1 cellular context compared by ENCODE assay signal in the genomic region with DNA sequence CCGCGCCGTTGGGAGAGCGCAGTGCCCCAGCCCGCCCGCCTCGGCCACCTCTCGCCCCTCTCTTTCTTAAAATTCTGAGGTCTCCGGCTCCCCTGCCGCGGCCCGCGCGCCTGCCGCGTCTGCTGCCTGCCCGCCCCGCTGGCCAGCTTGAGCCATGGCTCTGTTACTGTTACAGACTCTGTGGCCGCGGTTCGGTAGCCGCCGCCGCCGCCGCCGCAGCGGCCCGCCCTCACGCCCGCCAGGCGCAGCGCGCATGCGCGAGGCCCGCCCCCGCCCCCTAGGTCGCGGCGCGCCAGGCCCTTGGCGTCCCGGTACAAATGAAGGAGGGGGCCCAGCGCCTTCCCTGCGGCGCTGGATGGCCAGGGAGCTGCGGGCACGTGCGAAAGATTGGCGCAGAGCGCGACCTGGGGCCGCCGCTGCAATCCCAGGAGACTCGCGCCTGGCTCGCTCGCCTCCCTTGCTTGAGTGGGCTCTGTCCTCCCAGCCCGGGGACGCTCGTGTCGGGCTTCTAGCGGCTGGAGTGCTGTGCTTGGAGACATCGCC.
TF ChIP-seq lines count a peak whose summit lies in the region.

Gene ONECUT1, minus strand, starts transcription at position 171 of the 543 bp plus-strand sequence. CDS start 452 bp downstream, outside the sequence.

TF ChIP-seq in A549, 52 proteins besides CTCF, POLR2A, EP300 and RAD21 (continued from another document):
- TF ChIP-seq PBX3 (IDR thresholded peaks at IDR 0.05) (no peak), HOXB13 (CRISPR knock-in tag; IDR thresholded peaks at IDR 0.05; ENCODE audit: low read depth) (no peak), HOXB5 (CRISPR knock-in tag; IDR thresholded peaks at IDR 0.05) (no peak), NPAS2 (CRISPR knock-in tag; IDR thresholded peaks at IDR 0.05; ENCODE audit: borderline replicate concordance) (no peak), PHF8 (IDR thresholded peaks at IDR 0.05; ENCODE audit: borderline replicate concordance, low read depth) (peak; percentile 29; the same call in 1 of the 2 replicates), HDAC2 (IDR thresholded peaks at IDR 0.05) (0 out of 2 replicates have a peak, but pooled peaks have one; percentile 44), POLR2AphosphoS2 (conservative IDR thresholded peaks at IDR 0.05; ENCODE audit: low read length) (no peak), ZFP36 (IDR thresholded peaks at IDR 0.05; ENCODE audit: borderline replicate concordance, partially characterized antibody) (no peak), EHMT2 (IDR thresholded peaks at IDR 0.05; ENCODE audit: low read depth) (no peak), NR3C1 (IDR thresholded peaks at IDR 0.05) (no peak), CHD2 (IDR thresholded peaks at IDR 0.05; ENCODE audit: low read length, partially characterized antibody) (no peak), HMGXB4 (CRISPR knock-in tag; IDR thresholded peaks at IDR 0.05; ENCODE audit: borderline replicate concordance) (no peak), EHF (CRISPR knock-in tag; IDR thresholded peaks at IDR 0.05) (no peak), CBX8 (IDR thresholded peaks at IDR 0.05) (no peak), BHLHE40 (IDR thresholded peaks at IDR 0.05; ENCODE audit: low read depth, low read length) (no peak), SREBF2 (IDR thresholded peaks at IDR 0.05) (no peak), GATA3 (IDR thresholded peaks at IDR 0.05; ENCODE audit: borderline replicate concordance) (no peak), KDM1A (IDR thresholded peaks at IDR 0.05; ENCODE audit: low read depth) (no peak), MAFK (IDR thresholded peaks at IDR 0.05; ENCODE audit: partially characterized antibody) (no peak), RFX5 (IDR thresholded peaks at IDR 0.05) (no peak), NFE2L2 (conservative IDR thresholded peaks at IDR 0.05; ENCODE audit: low read length) (no peak), RCOR1 (IDR thresholded peaks at IDR 0.05; ENCODE audit: low read depth, low read length) (no peak), MAZ (IDR thresholded peaks at IDR 0.05; ENCODE audit: borderline replicate concordance, low read depth, low read length) (no peak), KDM5A (IDR thresholded peaks at IDR 0.05) (no peak), FOXS1 (CRISPR knock-in tag; IDR thresholded peaks at IDR 0.05) (no peak), FOSB (CRISPR knock-in tag; IDR thresholded peaks at IDR 0.05) (no peak), CBX2 (IDR thresholded peaks at IDR 0.05; ENCODE audit: borderline replicate concordance, low read depth) (no peak)
- TF ChIP-seq, protein P1, sequence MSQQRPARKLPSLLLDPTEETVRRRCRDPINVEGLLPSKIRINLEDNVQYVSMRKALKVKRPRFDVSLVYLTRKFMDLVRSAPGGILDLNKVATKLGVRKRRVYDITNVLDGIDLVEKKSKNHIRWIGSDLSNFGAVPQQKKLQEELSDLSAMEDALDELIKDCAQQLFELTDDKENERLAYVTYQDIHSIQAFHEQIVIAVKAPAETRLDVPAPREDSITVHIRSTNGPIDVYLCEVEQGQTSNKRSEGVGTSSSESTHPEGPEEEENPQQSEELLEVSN (IDR thresholded peaks at IDR 0.05; ENCODE audit: borderline replicate concordance, low read depth) = peak; percentile 59; the same call in 1 of the 2 replicates
- TF ChIP-seq, protein P2, sequence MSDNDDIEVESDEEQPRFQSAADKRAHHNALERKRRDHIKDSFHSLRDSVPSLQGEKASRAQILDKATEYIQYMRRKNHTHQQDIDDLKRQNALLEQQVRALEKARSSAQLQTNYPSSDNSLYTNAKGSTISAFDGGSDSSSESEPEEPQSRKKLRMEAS (IDR thresholded peaks at IDR 0.05) = peak; percentile 28; the same call in 1 of the 2 replicates
